ENCODE assay signal across 25 cellular contexts in genomic region chr11:44808053-44808753, GRCh38.
"Had no signal": no experiment of that assay in that cellular context is flagged by ENCODE, and none has a peak within 500 bp of the region (broad histone marks: within the 10 kb centered on the region; RNA-seq: fewer than 3 reads in every experiment).

No MANE protein-coding gene starts in this region.

- H3K27ac Mint-ChIP-seq: activated naive CD4-positive, alpha-beta T cell treated with anti-CD3 and anti-CD28 coated beads, Interleukin-2, amount 10 ng/mL, durations not matched to agents 7 days and 5 days; activated naive CD8-positive, alpha-beta T cell treated with anti-CD3 and anti-CD28 coated beads, Interleukin-2, amount 10 ng/mL, durations not matched to agents 7 days and 5 days; activated T-helper 1 cell treated with anti-CD3 and anti-CD28 coated beads, Interleukin-12 subunit alpha, Interleukin-12 subunit beta, Interleukin-2, Interleukin-4 antibody, amounts not matched to agents 30 ng/mL and 10 ng/mL and 1 ng/mL, durations not matched to agents 14 hours and 24 hours and 36 hours; nephron progenitor cell had no signal

- H3K4me3 Mint-ChIP-seq: activated naive CD4-positive, alpha-beta T cell treated with anti-CD3 and anti-CD28 coated beads, Interleukin-2, amount 10 ng/mL, durations not matched to agents 7 days and 5 days; activated naive CD8-positive, alpha-beta T cell treated with anti-CD3 and anti-CD28 coated beads, Interleukin-2, amount 10 ng/mL, durations not matched to agents 7 days and 5 days; activated T-helper 1 cell treated with anti-CD3 and anti-CD28 coated beads, Interleukin-12 subunit alpha, Interleukin-12 subunit beta, Interleukin-2, Interleukin-4 antibody, amounts not matched to agents 30 ng/mL and 10 ng/mL and 1 ng/mL, durations not matched to agents 14 hours and 24 hours and 36 hours; nephron progenitor cell had no signal

- H3K27me3 ChIP-seq: ascending aorta had no signal

- H3K36me3 ChIP-seq: ascending aorta, brain microvascular endothelial cell, pancreas, prostate gland, thoracic aorta had no signal

- FAIRE-seq: pancreas, urothelium cell line had no signal

- H3K27me3 Mint-ChIP-seq: activated naive CD4-positive, alpha-beta T cell treated with anti-CD3 and anti-CD28 coated beads, Interleukin-2, amount 10 ng/mL, durations not matched to agents 7 days and 5 days had no signal

- H3K4me1 Mint-ChIP-seq: activated naive CD4-positive, alpha-beta T cell treated with anti-CD3 and anti-CD28 coated beads, Interleukin-2, amount 10 ng/mL, durations not matched to agents 7 days and 5 days; activated naive CD8-positive, alpha-beta T cell treated with anti-CD3 and anti-CD28 coated beads, Interleukin-2, amount 10 ng/mL, durations not matched to agents 7 days and 5 days had no signal

- H3K9me3 ChIP-seq: ascending aorta, pancreas, prostate gland, thoracic aorta had no signal

- H3K4me3 ChIP-seq: ascending aorta, coronary artery, dorsolateral prefrontal cortex, pancreas, prostate gland, thoracic aorta had no signal

- DNase-seq: activated CD4-positive, alpha-beta T cell treated with anti-CD3 and anti-CD28 coated beads for 4 hours; activated CD4-positive, alpha-beta T cell treated with anti-CD3 and anti-CD28 coated beads, Interleukin-2, amount 50 U/mL, for 48 hours; activated CD8-positive, alpha-beta memory T cell treated with anti-CD3 and anti-CD28 coated beads, Interleukin-2, amount 50 U/mL, for 4 hours; activated gamma-delta T cell; activated naive CD4-positive, alpha-beta T cell treated with anti-CD3 and anti-CD28 coated beads, Interleukin-2, amount 10 ng/mL, durations not matched to agents 7 days and 5 days; activated naive CD8-positive, alpha-beta T cell treated with anti-CD3 and anti-CD28 coated beads, Interleukin-2, amount 10 ng/mL, durations not matched to agents 7 days and 5 days; activated T-cell treated with anti-CD3 and anti-CD28 coated beads, Interleukin-2, amount 50 U/mL, for 1 hour; brain microvascular endothelial cell; dorsolateral prefrontal cortex; effector memory CD4-positive, alpha-beta T cell; erythroblast; foreskin fibroblast; mammary epithelial cell; nephron progenitor cell; pancreas; stimulated activated CD4-positive, alpha-beta T cell treated with anti-CD3 and anti-CD28 coated beads, Interleukin-2, amount 100 ng/mL, for 48 hours; stimulated activated naive CD8-positive, alpha-beta T cell treated with anti-CD3 and anti-CD28 coated beads, Interleukin-15, Interleukin-2, amounts not matched to agents 100 U/mL and 50 U/mL, for 24 hours; trophoblast cell had no signal

- ATAC-seq: pancreas; right cardiac atrium; stimulated activated naive CD8-positive, alpha-beta T cell treated with anti-CD3 and anti-CD28 coated beads, Interleukin-15, Interleukin-2, amounts not matched to agents 100 U/mL and 50 U/mL, for 24 hours had no signal

- H3K27ac ChIP-seq: ascending aorta, brain microvascular endothelial cell, coronary artery, dorsolateral prefrontal cortex, pancreas, prostate gland, thoracic aorta had no signal

- H3K36me3 Mint-ChIP-seq: activated naive CD4-positive, alpha-beta T cell treated with anti-CD3 and anti-CD28 coated beads, Interleukin-2, amount 10 ng/mL, durations not matched to agents 7 days and 5 days; activated naive CD8-positive, alpha-beta T cell treated with anti-CD3 and anti-CD28 coated beads, Interleukin-2, amount 10 ng/mL, durations not matched to agents 7 days and 5 days had no signal

- H3K4me1 ChIP-seq: pancreas, prostate gland had no signal

- H3K9me3 Mint-ChIP-seq: activated naive CD4-positive, alpha-beta T cell treated with anti-CD3 and anti-CD28 coated beads, Interleukin-2, amount 10 ng/mL, durations not matched to agents 7 days and 5 days; activated naive CD8-positive, alpha-beta T cell treated with anti-CD3 and anti-CD28 coated beads, Interleukin-2, amount 10 ng/mL, durations not matched to agents 7 days and 5 days; activated T-helper 1 cell treated with anti-CD3 and anti-CD28 coated beads, Interleukin-12 subunit alpha, Interleukin-12 subunit beta, Interleukin-2, Interleukin-4 antibody, amounts not matched to agents 30 ng/mL and 10 ng/mL and 1 ng/mL, durations not matched to agents 14 hours and 24 hours and 36 hours; nephron progenitor cell had no signal
